ENCODE assay signal across 15 cellular contexts in genomic region chr12:116719661-116720060, GRCh38. TPM values are rescaled to one million over a fixed set of nuclear protein-coding genes. Genes with fewer than 3 reads are reported as not detected.
DNase-seq lines count a peak whose midpoint lies in the region; ATAC-seq and TF ChIP-seq lines count a peak whose summit lies in the region.
"Had no signal": no experiment of that assay in that cellular context is flagged by ENCODE, and none has a peak within 500 bp of the region (broad histone marks: within the 10 kb centered on the region; RNA-seq: fewer than 3 reads in every experiment).

No MANE protein-coding gene starts in this region.

- H3K4me1 ChIP-seq in DOHH2 (ENCODE audit: control insufficient read depth, low read length): peaks cover 67% of the 10 kb centered on the region
- peaks cover 37% of the 10 kb centered on the region for H3K4me1 ChIP-seq in psoas muscle
- H3K4me1 ChIP-seq: prostate gland had no signal

- intact Hi-C loops in psoas muscle (cut with DNase I): loop anchor here in 1 of 2 donors (5.0 to 10.0 kb wide), 2 partner anchors 103 to 735 kb away; no protein-coding TSS in a partner anchor
- intact Hi-C loops in sciatic nerve (cut with DNase I): no loop called here

- H3K9me3 ChIP-seq in DOHH2 (ENCODE audit: control insufficient read depth, insufficient read depth, low read length) (no peaks in the 10 kb centered on the region), psoas muscle (no peaks in the 10 kb centered on the region)
- H3K9me3 ChIP-seq: prostate gland, SJSA1, suprapubic skin had no signal

- H3F3A ChIP-seq in DOHH2 (ENCODE audit: control insufficient read depth, insufficient read depth): peaks cover 22% of the 10 kb centered on the region

- TF ChIP-seq CTCF in DOHH2 (IDR thresholded peaks at IDR 0.05; ENCODE audit: low read depth, low read length, poor library complexity, severe bottlenecking) (no peak), psoas muscle (IDR thresholded peaks at IDR 0.05) (no peak)

- no peaks in the 10 kb centered on the region; the same call in 1 of the 2 replicates for H4K20me1 ChIP-seq in DOHH2 (ENCODE audit: control insufficient read depth, insufficient read depth, low read depth, low read length)

- H3K4me3 ChIP-seq in DOHH2 (ENCODE audit: low read length) (no peak overlapping the region), psoas muscle (no peak overlapping the region)
- H3K4me3 ChIP-seq: prostate gland, SJSA1, suprapubic skin had no signal

- H3K79me2 ChIP-seq in DOHH2 (ENCODE audit: control insufficient read depth, low read length): peaks cover 88% of the 10 kb centered on the region

- no peak for ATAC-seq in psoas muscle
- no peak for ATAC-seq in HG03097 (IDR thresholded peaks at IDR 0.05; ENCODE audit: low FRiP score, unreplicated experiment)
- no peak for ATAC-seq in sciatic nerve

- H3K9me2 ChIP-seq in DOHH2 (replicated peaks; ENCODE audit: control insufficient read depth, low read length): no peaks in the 10 kb centered on the region

- peak overlapping the region; percentile 60 for H3K4me2 ChIP-seq in DOHH2 (ENCODE audit: low read length)

- H3K27ac ChIP-seq in DOHH2 (ENCODE audit: low read depth, low read length): peak overlapping the region; percentile 47
- H3K27ac ChIP-seq in psoas muscle: peak overlapping the region; percentile 82
- H3K27ac ChIP-seq: prostate gland, SJSA1, suprapubic skin had no signal

- WGBS in psoas muscle, 3 donors: 43 to 56% (median 47%) methylated on average over 9 of the region's 9 CpGs

- H3K36me3 ChIP-seq in DOHH2 (ENCODE audit: control insufficient read depth, low read length) (peaks cover 89% of the 10 kb centered on the region), psoas muscle (ENCODE audit: insufficient read depth in 1 of 2, low read depth in 1 of 2) (peaks cover 3 to 24% of the 10 kb centered on the region in 2 donors)
- H3K36me3 ChIP-seq: prostate gland had no signal

- peak; percentile 59 to 61 for DNase-seq in SHP77 (lab: John Stamatoyannopoulos, UW)
- DNase-seq in kidney glomerular epithelial cell (lab: John Stamatoyannopoulos, UW): peak; percentile 34
- no peak for DNase-seq in psoas muscle
- DNase-seq in GM03348 (ENCODE audit: low spot score): no peak
- DNase-seq in sciatic nerve (ENCODE audit: low spot score): no peak
- DNase-seq in NCI-H1694 (lab: John Stamatoyannopoulos, UW): no peak
- DNase-seq: activated naive CD4-positive, alpha-beta T cell treated with anti-CD3 and anti-CD28 coated beads, Interleukin-2, amount 10 ng/mL, durations not matched to agents 7 days and 5 days; central memory CD4-positive, alpha-beta T cell; stimulated activated CD4-positive, alpha-beta T cell treated with anti-CD3 and anti-CD28 coated beads, Interleukin-2, amount 100 ng/mL, for 24 hours; T1000 had no signal

- H3K27me3 ChIP-seq in DOHH2 (ENCODE audit: control insufficient read depth, low read length) (no peaks in the 10 kb centered on the region), psoas muscle (ENCODE audit: insufficient read depth in 3 of 3, low read length in 2 of 3) (no peaks in the 10 kb centered on the region)
- H3K27me3 ChIP-seq: SJSA1, suprapubic skin had no signal

RNA-seq across cellular contexts. Expression of gene SPRING1, which starts 18.2 kb away (rescaled TPM):
- total RNA-seq in psoas muscle (1 to 10 TPM; 6.3 to 9.9 (median 7.9) TPM), sciatic nerve (20.2 TPM)
- polyA plus RNA-seq in psoas muscle: 10 to 100 TPM in 1 of 3 donors, 1 to 10 TPM in 2; 4.1 to 10.6 (median 8.4) TPM

RNA-seq across cellular contexts. Expression of gene RNFT2, which starts 18.5 kb away (rescaled TPM):
- total RNA-seq in psoas muscle (under 1 TPM; 0.22 to 0.64 (median 0.50) TPM), sciatic nerve (6.6 TPM)
- under 1 TPM; 0.04 to 0.36 (median 0.34) TPM for polyA plus RNA-seq in psoas muscle

Comparison
In these comparisons a context has a peak if more than half of its experiments do, and no peak if none do; other contexts are left out.
1. DNase-seq: peak in SHP77 (2 of 2) and kidney glomerular epithelial cell (single experiment); none in psoas muscle (0 of 2), GM03348 (single experiment), sciatic nerve (single experiment) and NCI-H1694 (single experiment).